In the genomic region with DNA sequence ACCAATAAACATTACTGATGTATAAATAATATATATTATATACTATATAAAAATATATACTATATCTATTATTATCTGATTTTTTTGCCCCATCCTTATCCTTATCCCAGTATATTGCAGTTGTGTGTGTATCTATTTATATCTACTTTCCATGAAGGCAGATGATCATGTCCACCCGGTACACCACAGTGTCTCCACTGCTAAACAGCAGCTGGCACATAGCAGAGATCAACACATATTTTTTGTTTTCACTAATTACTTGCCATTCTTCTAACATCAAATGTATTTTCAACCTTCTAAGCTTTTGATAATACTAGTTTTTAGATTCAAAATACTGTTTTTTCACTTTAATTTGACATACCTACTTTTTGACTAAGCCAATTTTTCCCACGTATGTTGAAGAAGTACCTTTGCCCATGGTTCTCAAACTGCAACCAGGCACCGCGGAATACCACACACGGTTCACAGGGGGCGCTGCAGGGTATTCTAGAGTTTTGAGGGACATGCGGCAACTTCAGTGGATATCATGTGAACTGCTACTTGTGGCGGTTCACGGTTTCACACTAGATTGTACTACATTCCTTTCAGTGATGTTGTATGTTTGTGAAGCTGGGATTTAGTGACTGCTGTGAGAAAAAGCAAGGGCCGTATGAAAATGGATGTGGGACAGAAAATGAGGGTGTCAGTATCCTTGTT, we compare ENCODE assay signal across 8 cellular contexts.
DNase-seq lines count a peak whose midpoint lies in the region; ATAC-seq lines count a peak whose summit lies in the region.

No MANE protein-coding gene starts in this region.

- no peaks in the 10 kb centered on the region for H3K36me3 Mint-ChIP-seq in activated naive CD8-positive, alpha-beta T cell treated with anti-CD3 and anti-CD28 coated beads for 36 hours

- no peaks in the 10 kb centered on the region for H3K4me1 Mint-ChIP-seq in activated naive CD8-positive, alpha-beta T cell treated with anti-CD3 and anti-CD28 coated beads for 36 hours

- peak; percentile 92 for ATAC-seq in GM18867 (IDR thresholded peaks at IDR 0.05; ENCODE audit: unreplicated experiment)
- ATAC-seq in HG03354 (IDR thresholded peaks at IDR 0.05; ENCODE audit: poor library complexity, severe bottlenecking, unreplicated experiment), result peak; percentile 96

- H3K27me3 Mint-ChIP-seq in activated naive CD8-positive, alpha-beta T cell treated with anti-CD3 and anti-CD28 coated beads for 36 hours, result peaks cover 4% of the 10 kb centered on the region

- DNase-seq in CD1c-positive myeloid dendritic cell (ENCODE audit: extremely low spot score), result peak; percentile 4
- DNase-seq in activated naive CD8-positive, alpha-beta T cell treated with anti-CD3 and anti-CD28 coated beads for 36 hours, result peak; percentile 14
- DNase-seq in left kidney (ENCODE audit: low read depth, low spot score), result peak; percentile 80
- no peak for DNase-seq in NCI-H1092 (lab: John Stamatoyannopoulos, UW)
- DNase-seq in DMS79 treated with DMSO at 0.1 percent for 48 hours (lab: John Stamatoyannopoulos, UW), result no peak
- DNase-seq in dedifferentiated amniotic fluid mesenchymal stem cell (ENCODE audit: extremely low spot score), result no peak

- peaks cover 6% of the 10 kb centered on the region for H3K9me3 Mint-ChIP-seq in activated naive CD8-positive, alpha-beta T cell treated with anti-CD3 and anti-CD28 coated beads for 36 hours

- no peak overlapping the region for H3K27ac Mint-ChIP-seq in activated naive CD8-positive, alpha-beta T cell treated with anti-CD3 and anti-CD28 coated beads for 36 hours

- no peak overlapping the region for H3K4me3 Mint-ChIP-seq in activated naive CD8-positive, alpha-beta T cell treated with anti-CD3 and anti-CD28 coated beads for 36 hours

Comparison
In these comparisons a context has a peak if more than half of its experiments do, and no peak if none do; other contexts are left out.
1. DNase-seq: peak in CD1c-positive myeloid dendritic cell (single experiment), activated naive CD8-positive, alpha-beta T cell treated with anti-CD3 and anti-CD28 coated beads for 36 hours (single experiment) and left kidney (single experiment); none in NCI-H1092 (single experiment), DMS79 treated with DMSO at 0.1 percent for 48 hours (single experiment) and dedifferentiated amniotic fluid mesenchymal stem cell (single experiment).